ENCODE assay signal across 8 cellular contexts in genomic region chr2:68441179-68441993, GRCh38. TPM values are rescaled to one million over a fixed set of nuclear protein-coding genes. Genes with fewer than 3 reads are reported as not detected.
DNase-seq lines count a peak whose midpoint lies in the region; ATAC-seq and TF ChIP-seq lines count a peak whose summit lies in the region.

No MANE protein-coding gene starts in this region.

- H3K9me3 Mint-ChIP-seq in CD4-positive, alpha-beta memory T cell, result no peaks in the 10 kb centered on the region
- H3K9me3 Mint-ChIP-seq in activated CD4-positive, alpha-beta T cell treated with anti-CD3 and anti-CD28 coated beads, Interleukin-2, amount 10 ng/mL, durations not matched to agents 24 days and 14 days, result no peaks in the 10 kb centered on the region
- H3K9me3 Mint-ChIP-seq in dendritic cell treated with granulocyte-macrophage colony-stimulating factor and Interleukin-4, amounts not matched to agents 40 ng/mL and 50 ng/mL, for 4 days, result no peaks in the 10 kb centered on the region

- peaks cover 16% of the 10 kb centered on the region for H3K4me1 ChIP-seq in CD4-positive, alpha-beta memory T cell (ENCODE audit: insufficient read depth, low read length)
- H3K4me1 ChIP-seq in lung (ENCODE audit: control insufficient read depth in 2 of 2, insufficient read depth in 2 of 2, low read length in 2 of 2), result peaks cover 5 to 6% of the 10 kb centered on the region in 2 donors

- H3K27ac ChIP-seq in CD4-positive, alpha-beta memory T cell (ENCODE audit: low read depth, low read length), result peak overlapping the region; percentile 3
- H3K27ac ChIP-seq in lung (ENCODE audit: low read depth in 1 of 2, low read length in 1 of 2), result peak overlapping the region in 1 of 2 donors; percentile 3

- peak; percentile 96 for ATAC-seq in GM19455 (IDR thresholded peaks at IDR 0.05; ENCODE audit: unreplicated experiment)
- peak; percentile 96 for ATAC-seq in HG03565 (IDR thresholded peaks at IDR 0.05; ENCODE audit: unreplicated experiment)
- peak; percentile 90 for ATAC-seq in lung (ENCODE audit: insufficient read depth, low FRiP score)

- peak; percentile 93 for TF ChIP-seq CTCF in lung (IDR thresholded peaks at IDR 0.05; ENCODE audit: control extremely low read depth, extremely low read depth)

- 37 to 43% methylated on average over 6 of the region's 6 CpGs for WGBS in lung, 2 donors

- H3K27me3 ChIP-seq in CD4-positive, alpha-beta memory T cell (ENCODE audit: insufficient read depth, low read length), result no peaks in the 10 kb centered on the region
- H3K27me3 ChIP-seq in lung (ENCODE audit: control insufficient read depth, insufficient read depth), result no peaks in the 10 kb centered on the region

- H3K4me3 ChIP-seq in CD4-positive, alpha-beta memory T cell (ENCODE audit: low read length in 2 of 2), result no peak overlapping the region
- H3K4me3 ChIP-seq in lung, result no peak overlapping the region

- H3K27me3 Mint-ChIP-seq in CD4-positive, alpha-beta memory T cell, result no peaks in the 10 kb centered on the region
- H3K27me3 Mint-ChIP-seq in activated CD4-positive, alpha-beta T cell treated with anti-CD3 and anti-CD28 coated beads, Interleukin-2, amount 10 ng/mL, durations not matched to agents 24 days and 14 days, result peaks cover 17% of the 10 kb centered on the region
- H3K27me3 Mint-ChIP-seq in dendritic cell treated with granulocyte-macrophage colony-stimulating factor and Interleukin-4, amounts not matched to agents 40 ng/mL and 50 ng/mL, for 4 days, result no peaks in the 10 kb centered on the region

- no peaks in the 10 kb centered on the region for H3K36me3 ChIP-seq in CD4-positive, alpha-beta memory T cell (ENCODE audit: insufficient read depth, low read length)
- no peaks in the 10 kb centered on the region for H3K36me3 ChIP-seq in lung (ENCODE audit: control insufficient read depth in 2 of 2, insufficient read depth in 2 of 2, low read length in 2 of 2)

- DNase-seq in CD4-positive, alpha-beta memory T cell, result peak; percentile 78 to 87 (median 83)
- DNase-seq in NCI-H748 (lab: John Stamatoyannopoulos, UW; ENCODE audit: unreplicated experiment), result peak; percentile 76
- peak; percentile 94 for DNase-seq in activated CD4-positive, alpha-beta T cell treated with anti-CD3 and anti-CD28 coated beads, Interleukin-2, amount 10 ng/mL, durations not matched to agents 24 days and 14 days
- peak; percentile 87 for DNase-seq in lung (ENCODE audit: low spot score)
- DNase-seq in stimulated activated CD8-positive, alpha-beta memory T cell treated with anti-CD3 and anti-CD28 coated beads, Interleukin-15, amount 100 ng/mL, for 24 hours (ENCODE audit: low read depth), result peak; percentile 60

- peaks cover 8 to 24% (median 15%) of the 10 kb centered on the region in 4 donors for H3K4me1 Mint-ChIP-seq in CD4-positive, alpha-beta memory T cell
- peaks cover 23% of the 10 kb centered on the region for H3K4me1 Mint-ChIP-seq in activated CD4-positive, alpha-beta T cell treated with anti-CD3 and anti-CD28 coated beads, Interleukin-2, amount 10 ng/mL, durations not matched to agents 24 days and 14 days
- peaks cover 45% of the 10 kb centered on the region for H3K4me1 Mint-ChIP-seq in dendritic cell treated with granulocyte-macrophage colony-stimulating factor and Interleukin-4, amounts not matched to agents 40 ng/mL and 50 ng/mL, for 4 days (ENCODE audit: low read depth)

- H3K27ac Mint-ChIP-seq in CD4-positive, alpha-beta memory T cell, result peak overlapping the region; percentile 65 to 94 (median 89)
- H3K27ac Mint-ChIP-seq in activated CD4-positive, alpha-beta T cell treated with anti-CD3 and anti-CD28 coated beads, Interleukin-2, amount 10 ng/mL, durations not matched to agents 24 days and 14 days, result peak overlapping the region; percentile 46
- H3K27ac Mint-ChIP-seq in dendritic cell treated with granulocyte-macrophage colony-stimulating factor and Interleukin-4, amounts not matched to agents 40 ng/mL and 50 ng/mL, for 4 days, result peak overlapping the region; percentile 83

- CTCF ChIA-PET in CD4-positive, alpha-beta memory T cell (lab: Charles Lee; ENCODE audit: partially characterized antibody), result interaction anchor here (0.6 to 5.3 kb wide), 27 partner anchors 12 to 485 kb away, joined by 3 to 78 read pairs (median 4); partner anchors contain the start of gene PLEK

- H3K36me3 Mint-ChIP-seq in CD4-positive, alpha-beta memory T cell, result no peaks in the 10 kb centered on the region
- H3K36me3 Mint-ChIP-seq in activated CD4-positive, alpha-beta T cell treated with anti-CD3 and anti-CD28 coated beads, Interleukin-2, amount 10 ng/mL, durations not matched to agents 24 days and 14 days (ENCODE audit: low read depth), result no peaks in the 10 kb centered on the region
- no peaks in the 10 kb centered on the region for H3K36me3 Mint-ChIP-seq in dendritic cell treated with granulocyte-macrophage colony-stimulating factor and Interleukin-4, amounts not matched to agents 40 ng/mL and 50 ng/mL, for 4 days (ENCODE audit: low read depth)

- peak overlapping the region in 5 of 8 donors; percentile 24 to 62 (median 37) for H3K4me3 Mint-ChIP-seq in CD4-positive, alpha-beta memory T cell
- peak overlapping the region; percentile 49 for H3K4me3 Mint-ChIP-seq in activated CD4-positive, alpha-beta T cell treated with anti-CD3 and anti-CD28 coated beads, Interleukin-2, amount 10 ng/mL, durations not matched to agents 24 days and 14 days
- peak overlapping the region; percentile 17 for H3K4me3 Mint-ChIP-seq in dendritic cell treated with granulocyte-macrophage colony-stimulating factor and Interleukin-4, amounts not matched to agents 40 ng/mL and 50 ng/mL, for 4 days

- POLR2A ChIA-PET in CD4-positive, alpha-beta memory T cell (lab: Charles Lee; ENCODE audit: partially characterized antibody), result interaction anchor here (0.7 to 2.3 kb wide), 7 partner anchors 38 to 319 kb away, joined by 3 to 6 read pairs (median 5); partner anchors contain the start of gene PLEK

- H3K9me3 ChIP-seq in CD4-positive, alpha-beta memory T cell (ENCODE audit: control insufficient read depth in 1 of 2, low read length in 2 of 2), result no peaks in the 10 kb centered on the region
- H3K9me3 ChIP-seq in lung (ENCODE audit: control insufficient read depth in 2 of 2, insufficient read depth in 1 of 2, low read length in 1 of 2), result no peaks in the 10 kb centered on the region

- intact Hi-C loops in CD4-positive, alpha-beta memory T cell (cut with micrococcal nuclease), result loop anchor here (1.0 kb wide), 2 partner anchors 79 to 319 kb away; no protein-coding TSS in a partner anchor
- intact Hi-C loops in activated CD4-positive, alpha-beta T cell treated with anti-CD3 and anti-CD28 coated beads, Interleukin-2, amount 10 ng/mL, durations not matched to agents 24 days and 14 days (cut with micrococcal nuclease), result loop anchor here (1.0 to 10.0 kb wide), 9 partner anchors 17 to 319 kb away; partner anchors contain the start of genes APLF, FBXO48, PNO1 and PPP3R1
- intact Hi-C loops in dendritic cell treated with granulocyte-macrophage colony-stimulating factor and Interleukin-4, amounts not matched to agents 40 ng/mL and 50 ng/mL, for 4 days (cut with micrococcal nuclease), result loop anchor here (1.0 to 10.0 kb wide), 5 partner anchors 15 to 319 kb away; no protein-coding TSS in a partner anchor

RNA-seq across cellular contexts. Expression of gene FBXO48, which starts 25.7 kb away (rescaled TPM):
- 1 to 10 TPM; 6.4 to 6.5 TPM for total RNA-seq in CD4-positive, alpha-beta memory T cell
- polyA plus RNA-seq in CD4-positive, alpha-beta memory T cell, result 1 to 10 TPM in 1 of 2 donors, under 1 TPM in 1; 0.67 to 1.2 TPM
- total RNA-seq in activated CD4-positive, alpha-beta T cell treated with anti-CD3 and anti-CD28 coated beads, Interleukin-2, amount 10 ng/mL, durations not matched to agents 24 days and 14 days, result 1.2 TPM in 2 replicates
- total RNA-seq in lung, result 1 to 10 TPM; 1.3 to 1.9 TPM
- polyA plus RNA-seq in lung, result under 1 TPM; 0.52 to 0.67 TPM

RNA-seq across cellular contexts. Expression of gene APLF, which starts 26.0 kb away (rescaled TPM):
- total RNA-seq in CD4-positive, alpha-beta memory T cell, result 1 to 10 TPM; 8.2 to 9.5 TPM
- 1 to 10 TPM; 2.9 to 3.2 TPM for polyA plus RNA-seq in CD4-positive, alpha-beta memory T cell
- 2.0 and 2.1 TPM in 2 replicates for total RNA-seq in activated CD4-positive, alpha-beta T cell treated with anti-CD3 and anti-CD28 coated beads, Interleukin-2, amount 10 ng/mL, durations not matched to agents 24 days and 14 days
- 10 to 100 TPM in 1 of 2 donors, 1 to 10 TPM in 1; 3.7 to 11.8 TPM for total RNA-seq in lung
- polyA plus RNA-seq in lung, result under 1 TPM; 0.50 to 0.89 TPM
